ENCODE assay signal across 11 cellular contexts in genomic region chr14:77088219-77088618, GRCh38. TPM values are rescaled to one million over a fixed set of nuclear protein-coding genes. Genes with fewer than 3 reads are reported as not detected.
A peak's percentile ranks its signal among the peaks of the same experiment; 100 is the strongest.
DNase-seq lines count a peak whose midpoint lies in the region; ATAC-seq and TF ChIP-seq lines count a peak whose summit lies in the region.
"Had no signal": no experiment of that assay in that cellular context is flagged by ENCODE, and none has a peak within 500 bp of the region (broad histone marks: within the 10 kb centered on the region; RNA-seq: fewer than 3 reads in every experiment).

No MANE protein-coding gene starts in this region.

- H3K27ac ChIP-seq in neural progenitor cell, result no peak overlapping the region
- H3K27ac ChIP-seq in caudate nucleus (ENCODE audit: low read depth, low read length), result no peak overlapping the region
- H3K27ac ChIP-seq: ovary had no signal

- H3K4me3 ChIP-seq in epithelial cell of esophagus (ENCODE audit: low read length) (no peak overlapping the region), neural progenitor cell (no peak overlapping the region)
- H3K4me3 ChIP-seq: ovary had no signal

- H3K9ac ChIP-seq in neural progenitor cell, result no peak overlapping the region

- H3K79me2 ChIP-seq in neural progenitor cell (ENCODE audit: low read depth), result no peaks in the 10 kb centered on the region

- H3K4me1 ChIP-seq in neural progenitor cell, result peaks cover 39% of the 10 kb centered on the region

- DNase-seq in DMS53 (lab: John Stamatoyannopoulos, UW) (peak; percentile 97), NCI-H2196 treated with DMSO at 0.1 percent for 48 hours (lab: John Stamatoyannopoulos, UW; ENCODE audit: unreplicated experiment) (peak; percentile 59), epithelial cell of esophagus (ENCODE audit: low read depth) (peak; percentile 98), neural progenitor cell (ENCODE audit: low spot score) (peak; percentile 49), caudate nucleus (lab: John Stamatoyannopoulos, UW) (no peak), NCI-H1092 (lab: John Stamatoyannopoulos, UW) (no peak)
- DNase-seq: activated T-cell treated with anti-CD3 and anti-CD28 coated beads, Interleukin-2, amount 50 U/mL, for 48 hours; ovary had no signal

- H3F3A ChIP-seq in neural progenitor cell (ENCODE audit: low read depth), result peaks cover 28% of the 10 kb centered on the region

- TF ChIP-seq CTCF in epithelial cell of esophagus (IDR thresholded peaks at IDR 0.05; ENCODE audit: insufficient read depth, low read depth, low read length, missing control alignments), result no peak
- no peak for TF ChIP-seq CTCF in neural progenitor cell (IDR thresholded peaks at IDR 0.05)

- H3K4me2 ChIP-seq in neural progenitor cell, result peak overlapping the region; percentile 17

- no peaks in the 10 kb centered on the region for H3K36me3 ChIP-seq in neural progenitor cell
- H3K36me3 ChIP-seq: ovary had no signal

- peaks cover 38% of the 10 kb centered on the region for H3K4me1 Mint-ChIP-seq in neural progenitor cell

- H3K36me3 Mint-ChIP-seq in neural progenitor cell, result peaks cover 4% of the 10 kb centered on the region

- peaks cover 18% of the 10 kb centered on the region for H3K9me3 Mint-ChIP-seq in neural progenitor cell

- H3K27me3 Mint-ChIP-seq in neural progenitor cell (ENCODE audit: insufficient read depth, low read depth), result no peaks in the 10 kb centered on the region

- H4K20me1 ChIP-seq in neural progenitor cell (ENCODE audit: low read depth), result no peaks in the 10 kb centered on the region

- no peaks in the 10 kb centered on the region for H3K27me3 ChIP-seq in neural progenitor cell
- H3K27me3 ChIP-seq: ovary had no signal

- H3K4me3 Mint-ChIP-seq in neural progenitor cell, result no peak overlapping the region

- H2AFZ ChIP-seq in neural progenitor cell (replicated peaks), result peak overlapping the region; percentile 78

- ATAC-seq in GM18873 (IDR thresholded peaks at IDR 0.05; ENCODE audit: low FRiP score, unreplicated experiment), result no peak
- no peak for ATAC-seq in activated CD4-positive, CD25-positive, alpha-beta regulatory T cell treated with anti-CD3 and anti-CD28 coated beads, Interleukin-2, amount 50 U/mL, for 24 hours

- no peak overlapping the region for H3K27ac Mint-ChIP-seq in neural progenitor cell

- no peaks in the 10 kb centered on the region for H3K9me3 ChIP-seq in neural progenitor cell (ENCODE audit: low read depth)
- H3K9me3 ChIP-seq: ovary had no signal

RNA-seq across cellular contexts. Expression of gene CIPC, which starts 9.8 kb away (rescaled TPM):
- 22.5 and 24.3 TPM in 2 replicates for total RNA-seq in neural progenitor cell (ENCODE audit: low replicate concordance)

RNA-seq across cellular contexts. Expression of gene ZDHHC22, which starts 53.4 kb away (rescaled TPM):
- total RNA-seq in neural progenitor cell (ENCODE audit: low replicate concordance), result 0.07 and 0.31 TPM in 2 replicates
- total RNA-seq: glomerular endothelial cell, ovary had no signal

RNA-seq across cellular contexts. Expression of gene IRF2BPL, which starts 59.7 kb away (rescaled TPM):
- 4.8 and 14.9 TPM in 2 replicates for total RNA-seq in neural progenitor cell (ENCODE audit: low replicate concordance)

Comparison
In these comparisons a context has a peak if more than half of its experiments do, and no peak if none do; other contexts are left out.
1. DNase-seq: peak in DMS53 (single experiment), NCI-H2196 treated with DMSO at 0.1 percent for 48 hours (single experiment), epithelial cell of esophagus (single experiment) and neural progenitor cell (single experiment); none in caudate nucleus (0 of 61) and NCI-H1092 (single experiment).